ENCODE assay signal across 16 cellular contexts in the genomic region with DNA sequence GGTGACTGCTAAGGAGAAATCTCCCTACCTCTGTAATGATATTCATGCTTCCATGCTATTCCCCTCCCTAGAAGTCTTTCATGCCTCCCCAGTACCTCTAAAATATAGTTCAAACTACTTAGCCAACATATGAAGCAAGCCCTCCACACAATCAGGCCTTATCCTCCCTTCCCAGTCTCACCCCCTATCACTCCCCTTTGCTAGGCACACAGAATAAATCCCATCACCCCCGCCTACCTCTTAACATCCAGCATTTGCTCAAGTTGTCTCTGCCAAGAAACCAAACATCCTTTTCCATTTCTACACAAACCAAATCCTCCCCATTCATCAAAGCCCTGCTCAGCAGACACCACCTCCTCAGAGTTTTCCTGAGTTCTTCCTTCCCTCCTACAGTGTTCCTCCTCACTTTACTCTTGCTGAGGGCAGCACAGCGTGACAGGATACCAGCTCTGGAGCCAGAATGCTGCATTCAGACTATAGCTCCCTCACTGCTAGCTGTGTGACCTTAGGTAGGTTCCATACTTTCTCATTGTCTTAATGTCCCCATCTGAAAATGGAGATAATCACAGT.
"Had no signal": no experiment of that assay in that cellular context is flagged by ENCODE, and none has a peak within 500 bp of the region (broad histone marks: within the 10 kb centered on the region; RNA-seq: fewer than 3 reads in every experiment).

No MANE protein-coding gene starts in this region.

- H3K4me3 Mint-ChIP-seq: T-helper 1 cell treated with Interleukin-12 subunit alpha and Interleukin-12 subunit beta and Interleukin-4 antibody, amounts not matched to agents 30 μg/mL and 1 μg/mL, for 36 hours had no signal

- DNase-seq: activated CD4-positive, alpha-beta T cell treated with anti-CD3 and anti-CD28 coated beads, Interleukin-2, amount 50 U/mL, for 48 hours; activated effector memory CD4-positive, alpha-beta T cell treated with anti-CD3 and anti-CD28 coated beads, Interleukin-2, amount 50 U/mL, for 16 hours; cortex of kidney; effector CD8-positive, alpha-beta T cell; foreskin melanocyte; kidney glomerular epithelial cell; left ventricle myocardium superior; mesendoderm; stimulated activated CD4-positive, alpha-beta T cell treated with anti-CD3 and anti-CD28 coated beads, Interleukin-15, amount 100 ng/mL, for 24 hours; stimulated activated CD4-positive, alpha-beta T cell treated with anti-CD3 and anti-CD28 coated beads, Interleukin-4, amount 100 ng/mL, for 1 hour; stimulated activated naive CD4-positive, alpha-beta T cell treated with Interleukin-2 at 50 U/mL for 16 hours; substantia nigra; transverse colon; WERI-Rb-1 had no signal

- H3K9me3 Mint-ChIP-seq: activated naive CD4-positive, alpha-beta T cell treated with anti-CD3 and anti-CD28 coated beads, Interleukin-2, amount 50 U/mL, for 72 hours; T-helper 1 cell treated with Interleukin-12 subunit alpha and Interleukin-12 subunit beta and Interleukin-4 antibody, amounts not matched to agents 30 μg/mL and 1 μg/mL, for 36 hours had no signal
